Comparison of ENCODE assay signal across 1 cellular context in the genomic region with DNA sequence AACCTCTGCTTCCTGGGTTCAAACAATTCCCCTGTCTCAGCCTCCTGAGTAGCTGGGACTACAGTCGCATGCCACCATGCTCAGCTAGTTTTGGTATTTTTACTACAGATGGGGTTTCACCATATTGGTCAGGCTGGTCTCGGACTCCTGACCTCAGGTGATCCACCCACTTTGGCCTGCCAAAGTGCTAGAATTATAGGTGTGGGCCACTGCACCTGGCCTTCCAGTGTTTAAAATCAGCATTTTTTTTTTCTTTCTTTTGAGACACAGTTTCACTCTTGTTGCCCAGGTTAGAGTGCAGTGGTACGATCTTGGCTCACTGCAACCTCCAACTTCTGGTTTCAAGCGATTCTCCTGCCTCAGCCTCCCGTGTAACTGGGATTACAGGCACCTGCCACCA.
TF ChIP-seq lines count a peak whose summit lies in the region.

No MANE protein-coding gene starts in this region.

TF ChIP-seq in HepG2, 621 proteins besides CTCF, POLR2A, EP300 and RAD21:
- 0 out of 2 replicates have a peak, but pooled peaks have one; percentile 54 for TF ChIP-seq FOXO4 (CRISPR knock-in tag; conservative IDR thresholded peaks at IDR 0.05)
TF ChIP-seq in HepG2: peak in this region for 1; not testable (repeated sequence) for 620.
